ENCODE assay signal across 10 cellular contexts in the genomic region with DNA sequence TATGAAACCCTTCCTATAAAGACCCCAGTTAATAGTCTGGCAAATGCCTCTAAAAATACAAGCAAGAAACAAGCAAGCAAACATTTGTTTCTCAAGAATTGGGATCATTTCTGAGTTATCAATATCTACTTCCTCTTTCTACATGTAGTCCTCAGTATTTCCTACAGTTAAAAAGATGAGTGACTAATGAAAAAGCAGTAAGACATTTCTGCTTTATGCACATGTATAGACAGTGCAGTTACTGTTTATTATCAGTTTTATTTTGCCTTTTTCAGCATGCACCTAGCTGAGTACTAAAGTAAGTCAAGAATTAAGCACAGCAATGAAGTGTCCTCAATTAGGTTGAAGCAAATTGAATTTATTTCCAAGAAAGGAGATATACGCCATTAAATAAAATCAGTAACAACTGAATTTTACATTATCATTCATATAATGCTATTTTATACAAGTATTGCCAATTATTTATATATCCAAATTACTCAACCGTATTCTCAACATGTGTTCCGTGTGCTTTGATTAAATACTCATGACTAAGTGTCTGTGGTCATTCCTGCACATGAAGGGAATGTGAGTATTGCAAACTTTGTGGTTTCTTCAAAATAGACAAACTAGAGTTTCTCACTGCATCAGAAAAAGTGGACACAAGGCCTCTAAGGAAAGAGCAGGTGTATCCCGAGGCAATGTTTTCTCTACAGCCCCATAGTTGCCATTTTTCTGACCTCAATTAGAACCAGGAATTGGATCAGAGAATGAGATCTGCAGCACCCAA.
A peak's percentile ranks its signal among the peaks of the same experiment; 100 is the strongest.
DNase-seq lines count a peak whose midpoint lies in the region; ATAC-seq, FAIRE-seq and TF ChIP-seq lines count a peak whose summit lies in the region.
"Had no signal": no experiment of that assay in that cellular context is flagged by ENCODE, and none has a peak within 500 bp of the region (broad histone marks: within the 10 kb centered on the region; RNA-seq: fewer than 3 reads in every experiment).

No MANE protein-coding gene starts in this region.

- WGBS in SK-N-SH (ENCODE audit: low lambda C conversion rate) = 69% methylated on average over 4 of the region's 4 CpGs

- no peak overlapping the region for H3K4me3 ChIP-seq in SK-N-SH (ENCODE audit: low read depth in 2 of 2, low read length in 1 of 2)
- no peak overlapping the region for H3K4me3 ChIP-seq in kidney epithelial cell (ENCODE audit: low read depth, low read length)

- H3K4me1 ChIP-seq in SK-N-SH (ENCODE audit: control insufficient read depth in 1 of 2, insufficient read depth in 2 of 2, low read depth in 1 of 2, low read length in 1 of 2) = no peaks in the 10 kb centered on the region

- H3K9me2 ChIP-seq in SK-N-SH = no peaks in the 10 kb centered on the region

- no peak for TF ChIP-seq RAD21 in SK-N-SH (IDR thresholded peaks at IDR 0.05; ENCODE audit: low read length)

- H3F3A ChIP-seq in SK-N-SH (replicated peaks; ENCODE audit: insufficient read depth) = peaks cover 12% of the 10 kb centered on the region

- ATAC-seq in GM18502 (IDR thresholded peaks at IDR 0.05; ENCODE audit: poor library complexity, unreplicated experiment) (peak; percentile 86), HG03196 (IDR thresholded peaks at IDR 0.05; ENCODE audit: unreplicated experiment) (peak; percentile 58)

- no peaks in the 10 kb centered on the region for H3K27me3 ChIP-seq in SK-N-SH (ENCODE audit: insufficient read depth)
- H3K27me3 ChIP-seq in kidney epithelial cell (ENCODE audit: control insufficient read depth, insufficient read depth, low read length) = no peaks in the 10 kb centered on the region

- no peak overlapping the region for H3K27ac ChIP-seq in SK-N-SH (ENCODE audit: low read depth in 2 of 2, low read length in 1 of 2)

- POLR2A ChIA-PET in SK-N-SH (lab: Yijun Ruan, JAX) = no interaction called here

- no peak overlapping the region for H2AFZ ChIP-seq in SK-N-SH (ENCODE audit: low read depth)

- no peak for TF ChIP-seq EP300 in SK-N-SH (IDR thresholded peaks at IDR 0.05; ENCODE audit: borderline replicate concordance in 1 of 2, low read depth in 1 of 2, low read length in 1 of 2)

- H4K20me1 ChIP-seq in SK-N-SH (ENCODE audit: insufficient read depth) = no peaks in the 10 kb centered on the region

- no peaks in the 10 kb centered on the region for H3K79me2 ChIP-seq in SK-N-SH (ENCODE audit: insufficient read depth)

- H3K4me2 ChIP-seq in SK-N-SH = no peak overlapping the region

- CTCF ChIA-PET in SK-N-SH (lab: Yijun Ruan, JAX) = no interaction called here

- TF ChIP-seq CTCF in SK-N-SH (IDR thresholded peaks at IDR 0.05) (no peak), kidney epithelial cell (IDR thresholded peaks at IDR 0.05; ENCODE audit: insufficient read depth, low read length, poor library complexity, severe bottlenecking) (no peak)

- H3K36me3 ChIP-seq in SK-N-SH (replicated peaks in 1 of 2; ENCODE audit: control insufficient read depth in 1 of 2, insufficient read depth in 2 of 2, low read length in 1 of 2) (no peaks in the 10 kb centered on the region), kidney epithelial cell (ENCODE audit: control insufficient read depth, insufficient read depth, low read length) (no peaks in the 10 kb centered on the region)

- DNase-seq in SK-N-SH = no peak
- DNase-seq in kidney epithelial cell (ENCODE audit: low read depth) = peak; percentile 87
- no peak for DNase-seq in GM19239 (ENCODE audit: insufficient read length, low spot score)
- no peak for DNase-seq in NCI-H2227 treated with DMSO at 0.1 percent for 48 hours (lab: John Stamatoyannopoulos, UW)
- DNase-seq in SHP77 (lab: John Stamatoyannopoulos, UW) = no peak
- DNase-seq in NCI-H748 treated with DMSO at 0.1 percent for 48 hours (lab: John Stamatoyannopoulos, UW) = no peak
- DNase-seq: erythroblast, GF-D8 had no signal

- no peak for FAIRE-seq in GM19239 (lab: Jason Lieb, UNC)

- no peaks in the 10 kb centered on the region for H3K9me3 ChIP-seq in SK-N-SH

- no peak overlapping the region for H3K9ac ChIP-seq in SK-N-SH

TF ChIP-seq in SK-N-SH, 30 proteins besides CTCF, POLR2A, EP300 and RAD21:
- TF ChIP-seq TCF12 (IDR thresholded peaks at IDR 0.05) (peak; percentile 72), ELF1 (IDR thresholded peaks at IDR 0.05) (no peak)
